15 cellular contexts compared by ENCODE assay signal in genomic region chr13:110902370-110902769, GRCh38.
"Had no signal": no experiment of that assay in that cellular context is flagged by ENCODE, and none has a peak within 500 bp of the region (broad histone marks: within the 10 kb centered on the region; RNA-seq: fewer than 3 reads in every experiment).

No MANE protein-coding gene starts in this region.

- DNase-seq: endodermal cell; erythroblast; glutamatergic neuron; islet precursor cell; midbrain; occipital lobe; psoas muscle; retina; right lobe of liver; stimulated activated CD4-positive, alpha-beta T cell treated with anti-CD3 and anti-CD28 coated beads, Interleukin-4, amount 100 ng/mL, for 1 hour; testis had no signal

- H3K27me3 ChIP-seq: gastroesophageal sphincter, right lobe of liver, testis, tibial nerve had no signal

- ATAC-seq: gastroesophageal sphincter; left lobe of liver; psoas muscle; right lobe of liver; stimulated activated memory B cell treated with anti-CD40 and anti-IgM and Interleukin-4, amounts not matched to agents 10 μg/mL and 1 μg/mL and 100 μg/mL, for 72 hours had no signal

- H3K27ac ChIP-seq: gastroesophageal sphincter, psoas muscle, right lobe of liver, testis, tibial nerve had no signal

- H3K9me3 ChIP-seq: gastroesophageal sphincter, psoas muscle, right lobe of liver, testis, tibial nerve had no signal

- H3K4me3 ChIP-seq: gastroesophageal sphincter, psoas muscle, right lobe of liver, testis, tibial nerve had no signal
